In genomic region chr2:85242321-85242720, GRCh38 we compare ENCODE assay signal across 29 cellular contexts.
"Had no signal": no experiment of that assay in that cellular context is flagged by ENCODE, and none has a peak within 500 bp of the region (broad histone marks: within the 10 kb centered on the region; RNA-seq: fewer than 3 reads in every experiment).

No MANE protein-coding gene starts in this region.

- H3K27ac Mint-ChIP-seq: activated CD8-positive, alpha-beta T cell treated with anti-CD3 and anti-CD28 coated beads for 36 hours; activated naive CD8-positive, alpha-beta T cell; activated T-helper 1 cell treated with anti-CD3 and anti-CD28 coated beads, Interleukin-12 subunit alpha, Interleukin-12 subunit beta, Interleukin-2, Interleukin-4 antibody, amounts not matched to agents 30 ng/mL and 10 ng/mL and 1 ng/mL, durations not matched to agents 14 hours and 24 hours and 36 hours had no signal

- ATAC-seq: activated CD4-positive, CD25-positive, alpha-beta regulatory T cell treated with anti-CD3 and anti-CD28 coated beads, Interleukin-2, amount 50 U/mL, for 24 hours; activated CD8-positive, alpha-beta T cell treated with anti-CD3 and anti-CD28 coated beads for 36 hours had no signal

- H3K27me3 ChIP-seq: Peyer's patch, SJCRH30 had no signal

- H3K4me3 Mint-ChIP-seq: activated CD8-positive, alpha-beta T cell treated with anti-CD3 and anti-CD28 coated beads for 36 hours; activated naive CD8-positive, alpha-beta T cell; activated T-helper 1 cell treated with anti-CD3 and anti-CD28 coated beads, Interleukin-12 subunit alpha, Interleukin-12 subunit beta, Interleukin-2, Interleukin-4 antibody, amounts not matched to agents 30 ng/mL and 10 ng/mL and 1 ng/mL, durations not matched to agents 14 hours and 24 hours and 36 hours; brain had no signal

- H3K9ac ChIP-seq: SK-N-SH had no signal

- H3K4me2 ChIP-seq: SK-N-SH had no signal

- H3K27ac ChIP-seq: Peyer's patch, RWPE1, SJCRH30, WERI-Rb-1 had no signal

- H3K36me3 Mint-ChIP-seq: activated naive CD8-positive, alpha-beta T cell; brain had no signal

- H3K36me3 ChIP-seq: Peyer's patch, WERI-Rb-1 had no signal

- H3K9me3 ChIP-seq: Peyer's patch, SJCRH30, SK-N-SH had no signal

- DNase-seq: activated CD4-positive, alpha-beta T cell treated with anti-CD3 and anti-CD28 coated beads for 4 hours; activated CD8-positive, alpha-beta memory T cell treated with anti-CD3 and anti-CD28 coated beads, Interleukin-2, amount 50 U/mL, for 48 hours; activated CD8-positive, alpha-beta T cell treated with anti-CD3 and anti-CD28 coated beads for 36 hours; activated effector memory CD4-positive, alpha-beta T cell treated with anti-CD3 and anti-CD28 coated beads, Interleukin-2, amount 50 U/mL, for 16 hours; activated naive CD4-positive, alpha-beta T cell treated with Interleukin-2 at 50 U/mL for 16 hours; activated T-cell treated with anti-CD3 and anti-CD28 coated beads, Interleukin-2, amount 50 U/mL, for 1 hour; amygdala; Karpas-422; MM.1S; NCI-H1105; NCI-H1436; NCI-H1694 treated with DMSO at 0.1 percent for 48 hours; NCI-H2029 treated with DMSO at 0.1 percent for 48 hours; NCI-H345; NCI-H510A; NCI-H526 treated with DMSO at 0.1 percent for 48 hours; NK-92 treated with Interleukin-12 subunit alpha and Interleukin-12 subunit beta, amount 100 ng/mL, for 24 hours; OCI-M1; Right ventricle myocardium superior; SJCRH30; SK-N-SH; T-helper 1 cell; WERI-Rb-1 had no signal

- H3K9me3 Mint-ChIP-seq: activated CD8-positive, alpha-beta T cell treated with anti-CD3 and anti-CD28 coated beads for 36 hours; activated T-helper 1 cell treated with anti-CD3 and anti-CD28 coated beads, Interleukin-12 subunit alpha, Interleukin-12 subunit beta, Interleukin-2, Interleukin-4 antibody, amounts not matched to agents 30 ng/mL and 10 ng/mL and 1 ng/mL, durations not matched to agents 14 hours and 24 hours and 36 hours had no signal

- H3K4me3 ChIP-seq: Peyer's patch, SJCRH30 had no signal

- H3K4me1 ChIP-seq: SJCRH30 had no signal
